Comparison of ENCODE assay signal across 12 cellular contexts in the genomic region with DNA sequence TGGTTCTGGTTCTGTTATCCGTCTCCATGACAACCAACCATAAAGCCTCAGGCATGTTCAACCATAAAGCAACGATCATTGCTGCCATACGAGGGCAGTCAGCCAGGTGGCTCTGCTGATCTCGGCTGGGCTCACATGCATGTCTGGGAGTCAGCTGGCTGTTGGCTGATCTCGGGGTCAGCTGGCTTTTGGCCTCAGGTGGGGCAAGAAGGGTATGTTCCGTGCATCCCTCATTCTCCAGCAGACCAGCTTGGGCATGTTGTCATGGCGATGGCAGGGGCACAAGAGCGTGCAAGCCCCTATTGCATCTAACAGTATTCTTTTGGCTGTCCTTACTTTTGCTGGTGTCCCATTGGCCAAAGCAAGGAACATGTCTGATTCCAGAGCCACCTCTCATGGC.
A peak's percentile ranks its signal among the peaks of the same experiment; 100 is the strongest.
DNase-seq lines count a peak whose midpoint lies in the region; ATAC-seq, FAIRE-seq and TF ChIP-seq lines count a peak whose summit lies in the region.
"Had no signal": no experiment of that assay in that cellular context is flagged by ENCODE, and none has a peak within 500 bp of the region (broad histone marks: within the 10 kb centered on the region; RNA-seq: fewer than 3 reads in every experiment).

No MANE protein-coding gene starts in this region.

- H3K79me2 ChIP-seq in SK-N-SH (ENCODE audit: insufficient read depth): no peaks in the 10 kb centered on the region
- H3K79me2 ChIP-seq in GM23248 (ENCODE audit: insufficient read depth): no peaks in the 10 kb centered on the region

- TF ChIP-seq EP300 in SK-N-SH (IDR thresholded peaks at IDR 0.05; ENCODE audit: borderline replicate concordance in 1 of 2, low read depth in 1 of 2, low read length in 1 of 2): no peak

- H3K4me2 ChIP-seq in SK-N-SH (no peak overlapping the region), GM23248 (ENCODE audit: unreplicated experiment) (no peak overlapping the region)

- H3K4me1 ChIP-seq in SK-N-SH (ENCODE audit: control insufficient read depth in 1 of 2, insufficient read depth in 2 of 2, low read depth in 1 of 2, low read length in 1 of 2) (peaks cover 0 to 6% of the 10 kb centered on the region in 2 experiments; a peak in 1 of 4 replicates), GM23248 (ENCODE audit: insufficient read depth) (no peaks in the 10 kb centered on the region), Panc1 (ENCODE audit: control insufficient read depth, insufficient read depth, low read length) (no peaks in the 10 kb centered on the region), kidney (ENCODE audit: control insufficient read depth in 1 of 2, insufficient read depth in 1 of 2, low read depth in 1 of 2, low read length in 2 of 2) (no peaks in the 10 kb centered on the region), lower lobe of right lung (no peaks in the 10 kb centered on the region), vagina (no peaks in the 10 kb centered on the region)

- no peak overlapping the region for H2AFZ ChIP-seq in SK-N-SH (ENCODE audit: low read depth)
- H2AFZ ChIP-seq in GM23248: no peak overlapping the region

- peak; percentile 33 for DNase-seq in SK-N-SH
- DNase-seq in GM23248: peak; percentile 13
- no peak for DNase-seq in Panc1 (ENCODE audit: low read depth, low spot score)
- peak; percentile 63 for DNase-seq in kidney
- DNase-seq in lower lobe of right lung: no peak
- no peak for DNase-seq in vagina (ENCODE audit: extremely low spot score in 2 of 2)
- DNase-seq: ACHN; CD4-positive, alpha-beta memory T cell; HCEC 1CT had no signal

- no peak for TF ChIP-seq RAD21 in SK-N-SH (IDR thresholded peaks at IDR 0.05; ENCODE audit: low read length)

- H3K4me3 ChIP-seq in SK-N-SH (ENCODE audit: low read depth in 2 of 2, low read length in 1 of 2) (no peak overlapping the region), GM23248 (no peak overlapping the region), Panc1 (ENCODE audit: low read depth in 2 of 2, low read length in 2 of 2) (no peak overlapping the region), kidney (ENCODE audit: low read length in 2 of 2) (no peak overlapping the region), lower lobe of right lung (no peak overlapping the region), vagina (no peak overlapping the region)

- H3F3A ChIP-seq in SK-N-SH (replicated peaks; ENCODE audit: insufficient read depth) (no peaks in the 10 kb centered on the region), GM23248 (ENCODE audit: insufficient read depth) (no peaks in the 10 kb centered on the region)

- H3K9me3 ChIP-seq in SK-N-SH: no peaks in the 10 kb centered on the region
- no peaks in the 10 kb centered on the region for H3K9me3 ChIP-seq in GM23248 (ENCODE audit: low read depth)
- no peaks in the 10 kb centered on the region for H3K9me3 ChIP-seq in Panc1 (ENCODE audit: control insufficient read depth, insufficient read depth, low read depth, low read length)
- no peaks in the 10 kb centered on the region for H3K9me3 ChIP-seq in kidney (ENCODE audit: control insufficient read depth in 1 of 2, low read length in 2 of 2)
- H3K9me3 ChIP-seq in lower lobe of right lung: no peaks in the 10 kb centered on the region
- no peaks in the 10 kb centered on the region for H3K9me3 ChIP-seq in vagina

- H3K9me2 ChIP-seq in SK-N-SH (no peaks in the 10 kb centered on the region), GM23248 (ENCODE audit: insufficient read depth) (no peaks in the 10 kb centered on the region)

- CTCF ChIA-PET in SK-N-SH (lab: Yijun Ruan, JAX): interaction anchor here (1.1 to 1.7 kb wide), 4 partner anchors 9 to 57 kb away, joined by 3 to 7 read pairs (median 3); no protein-coding TSS in a partner anchor
- CTCF ChIA-PET in Panc1 (lab: Charles Lee): no interaction called here

- intact Hi-C loops in Panc1 (cut with micrococcal nuclease; ENCODE audit: unreplicated experiment): no loop called here
- intact Hi-C loops in kidney (cut with DNase I): no loop called here
- intact Hi-C loops in lower lobe of right lung (cut with DNase I): no loop called here
- intact Hi-C loops in vagina (cut with DNase I): no loop called here

- H3K27me3 ChIP-seq in SK-N-SH (ENCODE audit: insufficient read depth) (no peaks in the 10 kb centered on the region), GM23248 (replicated peaks; ENCODE audit: insufficient read depth) (no peaks in the 10 kb centered on the region), Panc1 (ENCODE audit: control insufficient read depth, insufficient read depth, low read length) (no peaks in the 10 kb centered on the region), lower lobe of right lung (ENCODE audit: low read depth) (no peaks in the 10 kb centered on the region), vagina (no peaks in the 10 kb centered on the region)

- in situ Hi-C loops in GM23248 (cut with MboI): no loop called here
- in situ Hi-C loops in Panc1 (cut with HindIII; ENCODE audit: low pct_unique_long_range_greater_than_20kb, low sequenced_read_pairs): no loop called here

- POLR2A ChIA-PET in SK-N-SH (lab: Yijun Ruan, JAX) (no interaction called here), Panc1 (lab: Charles Lee) (interaction anchor here (0.7 kb wide), 1 partner anchor 58 kb away, joined by 9 read pairs; no protein-coding TSS in a partner anchor)

- H4K20me1 ChIP-seq in SK-N-SH (ENCODE audit: insufficient read depth) (no peaks in the 10 kb centered on the region), GM23248 (ENCODE audit: insufficient read depth) (no peaks in the 10 kb centered on the region)

- FAIRE-seq in kidney (lab: Jason Lieb, UNC): no peak

- H3K27ac ChIP-seq in SK-N-SH (ENCODE audit: low read depth in 2 of 2, low read length in 1 of 2) (no peak overlapping the region), GM23248 (no peak overlapping the region), Panc1 (ENCODE audit: low read length) (no peak overlapping the region), kidney (ENCODE audit: low read depth in 2 of 2, low read length in 2 of 2) (no peak overlapping the region), lower lobe of right lung (no peak overlapping the region), vagina (no peak overlapping the region)
- H3K27ac ChIP-seq: C4-2B had no signal

- 73% methylated on average over 7 of the region's 8 CpGs for WGBS in SK-N-SH (ENCODE audit: low lambda C conversion rate)
- 79 to 86% methylated on average over 8 of the region's 8 CpGs for WGBS in GM23248 (ENCODE audit: low coverage in 1 of 2, low lambda C conversion rate in 2 of 2, missing lambda C conversion rate in 2 of 2), 2 experiments

- TF ChIP-seq CTCF in SK-N-SH (IDR thresholded peaks at IDR 0.05) (no peak), Panc1 (IDR thresholded peaks at IDR 0.05) (no peak), kidney (IDR thresholded peaks at IDR 0.05; ENCODE audit: borderline replicate concordance, extremely low read depth, insufficient read depth) (no peak), lower lobe of right lung (IDR thresholded peaks at IDR 0.05) (no peak), vagina (IDR thresholded peaks at IDR 0.05) (no peak)

- no TSS peak for BruUV-seq in Panc1 (replicated peaks; lab: Mats Ljungman, UMichigan)

- H3K36me3 ChIP-seq in SK-N-SH (replicated peaks in 1 of 2; ENCODE audit: control insufficient read depth in 1 of 2, insufficient read depth in 2 of 2, low read length in 1 of 2): peaks cover 33 to 37% of the 10 kb centered on the region in 2 experiments
- H3K36me3 ChIP-seq in GM23248 (ENCODE audit: low read depth): peaks cover 47% of the 10 kb centered on the region; the same call in 1 of the 2 replicates
- peaks cover 54% of the 10 kb centered on the region for H3K36me3 ChIP-seq in Panc1 (ENCODE audit: control insufficient read depth, insufficient read depth, low read length)
- peaks cover 15 to 23% of the 10 kb centered on the region in 2 donors for H3K36me3 ChIP-seq in kidney (ENCODE audit: control insufficient read depth in 1 of 2, insufficient read depth in 2 of 2, low read length in 2 of 2)
- peaks cover 100% of the 10 kb centered on the region for H3K36me3 ChIP-seq in lower lobe of right lung
- H3K36me3 ChIP-seq in vagina: peaks cover 7 to 79% of the 10 kb centered on the region in 2 donors

- no peak for TF ChIP-seq POLR2A in vagina (IDR thresholded peaks at IDR 0.05)

- H3K9ac ChIP-seq in SK-N-SH (no peak overlapping the region), GM23248 (no peak overlapping the region), kidney (ENCODE audit: low read length in 2 of 2) (no peak overlapping the region)

- no peak for ATAC-seq in SK-N-SH treated with all-trans-retinoic acid at 6 μM for 48 hours
- 0 out of 2 replicates have a peak, but pooled peaks have one; percentile 27 for ATAC-seq in Panc1
- ATAC-seq in HG03571 (IDR thresholded peaks at IDR 0.05; ENCODE audit: unreplicated experiment): no peak
- no peak for ATAC-seq in lower lobe of right lung

TF ChIP-seq in SK-N-SH, 30 proteins besides CTCF, POLR2A, EP300 and RAD21:
- TF ChIP-seq CHD2 (IDR thresholded peaks at IDR 0.05; ENCODE audit: low read length, partially characterized antibody): no peak
- TF ChIP-seq, protein P1, sequence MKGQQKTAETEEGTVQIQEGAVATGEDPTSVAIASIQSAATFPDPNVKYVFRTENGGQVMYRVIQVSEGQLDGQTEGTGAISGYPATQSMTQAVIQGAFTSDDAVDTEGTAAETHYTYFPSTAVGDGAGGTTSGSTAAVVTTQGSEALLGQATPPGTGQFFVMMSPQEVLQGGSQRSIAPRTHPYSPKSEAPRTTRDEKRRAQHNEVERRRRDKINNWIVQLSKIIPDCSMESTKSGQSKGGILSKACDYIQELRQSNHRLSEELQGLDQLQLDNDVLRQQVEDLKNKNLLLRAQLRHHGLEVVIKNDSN (IDR thresholded peaks at IDR 0.05; ENCODE audit: borderline replicate concordance, low read depth): no peak
- no peak for TF ChIP-seq GATA2 (CRISPR knock-in tag; IDR thresholded peaks at IDR 0.05)
TF ChIP-seq in SK-N-SH: peak in this region for 0.

TF ChIP-seq in SK-N-SH treated with all-trans-retinoic acid at 6 μM for 48 hours, 23 proteins besides CTCF, POLR2A, EP300 and RAD21 (continues in another document):
- no peak for TF ChIP-seq ISL1 (CRISPR knock-in tag; IDR thresholded peaks at IDR 0.05)
- no peak for TF ChIP-seq ZC3H10 (CRISPR knock-in tag; IDR thresholded peaks at IDR 0.05)
- no peak for TF ChIP-seq CSDC2 (CRISPR knock-in tag; IDR thresholded peaks at IDR 0.05)
- TF ChIP-seq, protein P2, sequence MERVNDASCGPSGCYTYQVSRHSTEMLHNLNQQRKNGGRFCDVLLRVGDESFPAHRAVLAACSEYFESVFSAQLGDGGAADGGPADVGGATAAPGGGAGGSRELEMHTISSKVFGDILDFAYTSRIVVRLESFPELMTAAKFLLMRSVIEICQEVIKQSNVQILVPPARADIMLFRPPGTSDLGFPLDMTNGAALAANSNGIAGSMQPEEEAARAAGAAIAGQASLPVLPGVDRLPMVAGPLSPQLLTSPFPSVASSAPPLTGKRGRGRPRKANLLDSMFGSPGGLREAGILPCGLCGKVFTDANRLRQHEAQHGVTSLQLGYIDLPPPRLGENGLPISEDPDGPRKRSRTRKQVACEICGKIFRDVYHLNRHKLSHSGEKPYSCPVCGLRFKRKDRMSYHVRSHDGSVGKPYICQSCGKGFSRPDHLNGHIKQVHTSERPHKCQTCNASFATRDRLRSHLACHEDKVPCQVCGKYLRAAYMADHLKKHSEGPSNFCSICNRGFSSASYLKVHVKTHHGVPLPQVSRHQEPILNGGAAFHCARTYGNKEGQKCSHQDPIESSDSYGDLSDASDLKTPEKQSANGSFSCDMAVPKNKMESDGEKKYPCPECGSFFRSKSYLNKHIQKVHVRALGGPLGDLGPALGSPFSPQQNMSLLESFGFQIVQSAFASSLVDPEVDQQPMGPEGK (CRISPR knock-in tag; IDR thresholded peaks at IDR 0.05; ENCODE audit: borderline replicate concordance): no peak

Comparison
In these comparisons a context has a peak if more than half of its experiments do, and no peak if none do; other contexts are left out.
1. DNase-seq: peak in SK-N-SH (single experiment), GM23248 (single experiment) and kidney (single experiment); none in Panc1 (single experiment), lower lobe of right lung (single experiment) and vagina (0 of 2).